7 cellular contexts compared by ENCODE assay signal in genomic region chr19:10568444-10568825, GRCh38. TPM values are rescaled to one million over a fixed set of nuclear protein-coding genes. Genes with fewer than 3 reads are reported as not detected.
DNase-seq lines count a peak whose midpoint lies in the region; ATAC-seq and TF ChIP-seq lines count a peak whose summit lies in the region.
"Had no signal": no experiment of that assay in that cellular context is flagged by ENCODE, and none has a peak within 500 bp of the region (broad histone marks: within the 10 kb centered on the region; RNA-seq: fewer than 3 reads in every experiment).

No MANE protein-coding gene starts in this region.

- ATAC-seq in GM21526 (IDR thresholded peaks at IDR 0.05; ENCODE audit: low FRiP score, unreplicated experiment) (peak; percentile 3), HG03378 (IDR thresholded peaks at IDR 0.05; ENCODE audit: unreplicated experiment) (no peak)

- peak overlapping the region; percentile 45 to 82 for H3K4me3 ChIP-seq in prostate gland

- under 1% methylated on average over 29 of the region's 49 CpGs for WGBS in prostate gland

- H3K4me1 Mint-ChIP-seq in dendritic cell treated with granulocyte-macrophage colony-stimulating factor and Interleukin-4, amounts not matched to agents 40 ng/mL and 50 ng/mL, for 4 days (ENCODE audit: low read depth): peaks cover 61% of the 10 kb centered on the region

- peaks cover 6% of the 10 kb centered on the region for H3K27me3 Mint-ChIP-seq in dendritic cell treated with granulocyte-macrophage colony-stimulating factor and Interleukin-4, amounts not matched to agents 40 ng/mL and 50 ng/mL, for 4 days

- no peak for TF ChIP-seq POLR2A in prostate gland (IDR thresholded peaks at IDR 0.05)

- no peaks in the 10 kb centered on the region for H3K27me3 ChIP-seq in prostate gland (replicated peaks; ENCODE audit: insufficient read depth)

- H3K4me3 Mint-ChIP-seq in dendritic cell treated with granulocyte-macrophage colony-stimulating factor and Interleukin-4, amounts not matched to agents 40 ng/mL and 50 ng/mL, for 4 days: peak overlapping the region; percentile 78

- no peaks in the 10 kb centered on the region for H3K9me3 ChIP-seq in prostate gland

- peaks cover 12% of the 10 kb centered on the region for H3K36me3 Mint-ChIP-seq in dendritic cell treated with granulocyte-macrophage colony-stimulating factor and Interleukin-4, amounts not matched to agents 40 ng/mL and 50 ng/mL, for 4 days (ENCODE audit: low read depth)

- no peaks in the 10 kb centered on the region for H3K36me3 ChIP-seq in prostate gland

- no peaks in the 10 kb centered on the region for H3K9me3 Mint-ChIP-seq in dendritic cell treated with granulocyte-macrophage colony-stimulating factor and Interleukin-4, amounts not matched to agents 40 ng/mL and 50 ng/mL, for 4 days

- DNase-seq in NAMALWA (ENCODE audit: low spot score): peak; percentile 74
- DNase-seq in prostate gland (ENCODE audit: low spot score): no peak
- no peak for DNase-seq in effector CD4-positive, alpha-beta T cell

- H3K27ac Mint-ChIP-seq in dendritic cell treated with granulocyte-macrophage colony-stimulating factor and Interleukin-4, amounts not matched to agents 40 ng/mL and 50 ng/mL, for 4 days: peak overlapping the region; percentile 88

- peak overlapping the region; percentile 66 to 86 for H3K27ac ChIP-seq in prostate gland

- TF ChIP-seq CTCF in prostate gland (IDR thresholded peaks at IDR 0.05): no peak

- intact Hi-C loops in dendritic cell treated with granulocyte-macrophage colony-stimulating factor and Interleukin-4, amounts not matched to agents 40 ng/mL and 50 ng/mL, for 4 days (cut with micrococcal nuclease): loop anchor here (2.0 to 5.0 kb wide), 2 partner anchors 66 to 129 kb away; partner anchors contain the start of gene KEAP1
- intact Hi-C loops in prostate gland (cut with DNase I): loop anchor here (5.0 kb wide), 1 partner anchor 66 kb away; the partner anchor contains the start of gene KEAP1

- peaks cover 16% of the 10 kb centered on the region for H3K4me1 ChIP-seq in prostate gland (replicated peaks)

RNA-seq across cellular contexts. Expression of gene CDKN2D, which starts 0.3 kb away (rescaled TPM):
- 1 to 10 TPM; 3.7 to 8.2 TPM for total RNA-seq in prostate gland

RNA-seq across cellular contexts. Expression of gene KRI1, which starts 2.6 kb away (rescaled TPM):
- total RNA-seq in prostate gland: 10 to 100 TPM; 23.6 to 23.8 TPM

RNA-seq across cellular contexts. Expression of gene AP1M2, which starts 18.7 kb away (rescaled TPM):
- total RNA-seq in prostate gland: 10 to 100 TPM; 28.1 to 85.8 TPM
- total RNA-seq: lung microvascular endothelial cell had no signal

RNA-seq across cellular contexts. Expression of gene ATG4D, which starts 24.7 kb away (rescaled TPM):
- 10 to 100 TPM; 36.3 to 57.9 TPM for total RNA-seq in prostate gland

RNA-seq across cellular contexts. Expression of gene S1PR5, which starts 51.2 kb away (rescaled TPM):
- 10 to 100 TPM in 1 of 2 donors, 1 to 10 TPM in 1; 3.4 to 17.0 TPM for total RNA-seq in prostate gland
